Comparison of ENCODE assay signal across 1 cellular context in genomic region chr19:8321067-8321759, GRCh38.
TF ChIP-seq lines count a peak whose summit lies in the region.

NDUFA7 (minus strand) TSS chr19:8321375; CDS start chr19:8321358, 17 bp downstream.
RPS28 (plus strand) TSS chr19:8321496; CDS start chr19:8321531, 35 bp downstream.

TF ChIP-seq in HepG2, 621 proteins besides CTCF, POLR2A, EP300 and RAD21 (continued from another document and continues in another):
- peak; percentile 91 to 92 for TF ChIP-seq HMGXB4 (CRISPR knock-in tag; IDR thresholded peaks at IDR 0.05; ENCODE audit: borderline replicate concordance in 1 of 2, low read depth in 1 of 2)
- no peak for TF ChIP-seq ZNF841 (CRISPR knock-in tag; IDR thresholded peaks at IDR 0.05; ENCODE audit: borderline replicate concordance)
- TF ChIP-seq KLF15 (CRISPR knock-in tag; IDR thresholded peaks at IDR 0.05; ENCODE audit: borderline replicate concordance): no peak
- TF ChIP-seq KDM3A (CRISPR knock-in tag; IDR thresholded peaks at IDR 0.05; ENCODE audit: low read depth): peak; percentile 76; the same call in 1 of the 2 replicates
- 0 out of 2 replicates have a peak, but pooled peaks have one; percentile 42 for TF ChIP-seq ZNF44 (CRISPR knock-in tag; IDR thresholded peaks at IDR 0.05)
- TF ChIP-seq ZNF672 (CRISPR knock-in tag; IDR thresholded peaks at IDR 0.05): no peak
- no peak; the same call in 1 of the 2 replicates for TF ChIP-seq NCOR1 (IDR thresholded peaks at IDR 0.05; ENCODE audit: borderline replicate concordance, low read length)
- no peak; the same call in 1 of the 2 replicates for TF ChIP-seq ZNF564 (CRISPR knock-in tag; IDR thresholded peaks at IDR 0.05)
- no peak; the same call in 1 of the 2 replicates for TF ChIP-seq ZNF652 (CRISPR knock-in tag; IDR thresholded peaks at IDR 0.05; ENCODE audit: borderline replicate concordance, low read depth)
- no peak; the same call in 1 of the 2 replicates for TF ChIP-seq MXD3 (CRISPR knock-in tag; IDR thresholded peaks at IDR 0.05)
- no peak; the same call in 1 of the 2 replicates for TF ChIP-seq FOXJ3 (CRISPR knock-in tag; IDR thresholded peaks at IDR 0.05; ENCODE audit: borderline replicate concordance)
- peak; percentile 47; the same call in 1 of the 2 replicates for TF ChIP-seq GATA4 (IDR thresholded peaks at IDR 0.05; ENCODE audit: borderline replicate concordance, low read depth)
- TF ChIP-seq ZEB1 (IDR thresholded peaks at IDR 0.05; ENCODE audit: insufficient replicate concordance, low read depth): peak; percentile 52
- TF ChIP-seq SPEN (CRISPR knock-in tag; IDR thresholded peaks at IDR 0.05; ENCODE audit: low read depth): peak; percentile 93; the same call in 1 of the 2 replicates
- TF ChIP-seq REPIN1 (CRISPR knock-in tag; IDR thresholded peaks at IDR 0.05; ENCODE audit: borderline replicate concordance, low read depth): peak; percentile 66; the same call in 1 of the 2 replicates
- TF ChIP-seq KAT8 (CRISPR knock-in tag; IDR thresholded peaks at IDR 0.05): peak; percentile 96
- TF ChIP-seq ZNF746 (CRISPR knock-in tag; IDR thresholded peaks at IDR 0.05): no peak
- no peak for TF ChIP-seq PRDM4 (CRISPR knock-in tag; IDR thresholded peaks at IDR 0.05; ENCODE audit: borderline replicate concordance)
- TF ChIP-seq KDM2A (CRISPR knock-in tag; IDR thresholded peaks at IDR 0.05; ENCODE audit: borderline replicate concordance, low read depth): peak; percentile 85
- TF ChIP-seq NKX3-1 (CRISPR knock-in tag; IDR thresholded peaks at IDR 0.05): no peak; the same call in 1 of the 2 replicates
- TF ChIP-seq MTF2 (CRISPR knock-in tag; IDR thresholded peaks at IDR 0.05; ENCODE audit: borderline replicate concordance): no peak
- no peak for TF ChIP-seq TCF12 (IDR thresholded peaks at IDR 0.05)
- no peak; the same call in 1 of the 2 replicates for TF ChIP-seq TCF12 (CRISPR knock-in tag; IDR thresholded peaks at IDR 0.05)
- no peak for TF ChIP-seq HNF4G (IDR thresholded peaks at IDR 0.05; ENCODE audit: borderline replicate concordance, low read depth, low read length)
- TF ChIP-seq HNF4G (CRISPR knock-in tag; IDR thresholded peaks at IDR 0.05; ENCODE audit: borderline replicate concordance, low read depth): no peak
- TF ChIP-seq MEIS2 (CRISPR knock-in tag; IDR thresholded peaks at IDR 0.05): peak; percentile 55; the same call in 1 of the 2 replicates
- TF ChIP-seq ZNF260 (CRISPR knock-in tag; IDR thresholded peaks at IDR 0.05; ENCODE audit: borderline replicate concordance, low read depth): no peak
- peak; percentile 96 for TF ChIP-seq TFE3 (CRISPR knock-in tag; IDR thresholded peaks at IDR 0.05)
- no peak for TF ChIP-seq ZNF513 (CRISPR knock-in tag; conservative IDR thresholded peaks at IDR 0.05)
- TF ChIP-seq UBTF (CRISPR knock-in tag; IDR thresholded peaks at IDR 0.05): peak; percentile 87
- peak; percentile 95 for TF ChIP-seq IRF2 (CRISPR knock-in tag; IDR thresholded peaks at IDR 0.05)
- peak; percentile 84 for TF ChIP-seq THRA (CRISPR knock-in tag; IDR thresholded peaks at IDR 0.05; ENCODE audit: borderline replicate concordance)
- TF ChIP-seq EHMT2 (IDR thresholded peaks at IDR 0.05; ENCODE audit: borderline replicate concordance, low read depth, low read length): no peak
- no peak for TF ChIP-seq STAT5B (CRISPR knock-in tag; IDR thresholded peaks at IDR 0.05)
- no peak; the same call in 1 of the 2 replicates for TF ChIP-seq ZBTB14 (CRISPR knock-in tag; IDR thresholded peaks at IDR 0.05)
- TF ChIP-seq ZNF878 (CRISPR knock-in tag; IDR thresholded peaks at IDR 0.05): no peak
- peak; percentile 98 for TF ChIP-seq YEATS2 (CRISPR knock-in tag; IDR thresholded peaks at IDR 0.05; ENCODE audit: borderline replicate concordance)
- no peak for TF ChIP-seq ZNF83 (CRISPR knock-in tag; IDR thresholded peaks at IDR 0.05; ENCODE audit: borderline replicate concordance)
- TF ChIP-seq AGO1 (IDR thresholded peaks at IDR 0.05; ENCODE audit: low read depth, low read length, poor library complexity, severe bottlenecking): no peak
- TF ChIP-seq BRF2 (CRISPR knock-in tag; IDR thresholded peaks at IDR 0.05): peak; percentile 63; the same call in 1 of the 2 replicates
- TF ChIP-seq NAIF1 (CRISPR knock-in tag; IDR thresholded peaks at IDR 0.05; ENCODE audit: borderline replicate concordance): no peak; the same call in 1 of the 2 replicates
- no peak for TF ChIP-seq ZNF512 (CRISPR knock-in tag; IDR thresholded peaks at IDR 0.05)
